Comparison of ENCODE assay signal across 1 cellular context in the genomic region with DNA sequence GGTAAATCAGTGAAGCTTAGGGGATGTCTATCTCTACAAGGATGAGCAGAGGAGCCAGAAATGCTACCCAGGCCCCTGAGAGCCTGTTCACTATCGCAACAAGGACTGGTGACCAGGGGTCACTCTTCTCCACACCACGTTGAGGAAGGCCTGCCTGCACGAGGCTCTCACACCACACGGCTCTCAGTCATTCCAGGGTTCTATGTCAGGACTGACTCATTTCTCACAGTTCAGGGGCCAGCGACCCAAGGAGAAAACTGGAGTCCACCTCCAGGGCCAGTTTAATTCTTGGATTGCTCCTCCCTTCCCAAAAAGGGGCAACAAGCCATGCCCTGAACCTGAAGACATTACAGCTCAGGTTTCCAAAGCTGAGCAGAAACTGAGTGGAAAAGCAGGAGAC.
TF ChIP-seq lines count a peak whose summit lies in the region.

No MANE protein-coding gene starts in this region.

TF ChIP-seq in H1, 55 proteins besides CTCF, POLR2A, EP300 and RAD21:
- TF ChIP-seq PHF8 (conservative IDR thresholded peaks at IDR 0.05; ENCODE audit: low read depth, low read length), result no peak
- TF ChIP-seq TAF1 (IDR thresholded peaks at IDR 0.05; ENCODE audit: low read depth, low read length), result no peak
- TF ChIP-seq CEBPB (IDR thresholded peaks at IDR 0.05; ENCODE audit: low read depth, low read length), result no peak
- TF ChIP-seq SIN3A (conservative IDR thresholded peaks at IDR 0.05 in 1 of 2, IDR thresholded peaks at IDR 0.05 in 1 of 2; ENCODE audit: low read depth in 1 of 2, low read length in 2 of 2), result no peak
- no peak for TF ChIP-seq SP2 (IDR thresholded peaks at IDR 0.05; ENCODE audit: low read length)
